In the genomic region with DNA sequence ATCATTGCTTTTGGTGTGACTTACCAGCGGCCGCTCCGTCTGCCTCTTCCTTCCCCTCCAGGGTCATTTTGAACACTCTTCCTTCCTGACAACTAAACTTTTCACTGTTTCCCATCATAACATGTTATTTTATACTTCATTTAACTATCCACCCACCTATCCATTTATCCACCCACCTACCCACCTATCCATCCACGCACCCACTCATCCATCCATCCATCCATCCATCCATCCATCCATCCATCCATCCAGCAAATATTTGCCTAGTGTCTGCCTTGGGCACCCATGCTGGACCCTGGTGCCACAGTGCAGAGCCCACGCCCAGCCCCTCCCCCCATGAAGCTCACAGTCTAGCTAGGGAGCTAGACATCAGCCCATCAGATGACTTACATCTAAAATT, we compare ENCODE assay signal across 9 cellular contexts.
"Had no signal": no experiment of that assay in that cellular context is flagged by ENCODE, and none has a peak within 500 bp of the region (broad histone marks: within the 10 kb centered on the region; RNA-seq: fewer than 3 reads in every experiment).

No MANE protein-coding gene starts in this region.

- DNase-seq: GM23248, GOT3, H7, KBM-7 had no signal

- H3K36me3 ChIP-seq: HAP-1 had no signal

- ATAC-seq: HCT116 had no signal

- H3K4me3 Mint-ChIP-seq: IgD-negative memory B cell had no signal

- H3K27ac Mint-ChIP-seq: IgD-negative memory B cell had no signal

- H3K4me3 ChIP-seq: GM23248, HAP-1 had no signal

- H3K4me1 ChIP-seq: HAP-1 had no signal

- H3K27ac ChIP-seq: GM23248, HL-60, KMS-11 had no signal

- H3K36me3 Mint-ChIP-seq: IgD-negative memory B cell had no signal

- H3K9me3 ChIP-seq: HAP-1 had no signal
